9 cellular contexts compared by ENCODE assay signal in the genomic region with DNA sequence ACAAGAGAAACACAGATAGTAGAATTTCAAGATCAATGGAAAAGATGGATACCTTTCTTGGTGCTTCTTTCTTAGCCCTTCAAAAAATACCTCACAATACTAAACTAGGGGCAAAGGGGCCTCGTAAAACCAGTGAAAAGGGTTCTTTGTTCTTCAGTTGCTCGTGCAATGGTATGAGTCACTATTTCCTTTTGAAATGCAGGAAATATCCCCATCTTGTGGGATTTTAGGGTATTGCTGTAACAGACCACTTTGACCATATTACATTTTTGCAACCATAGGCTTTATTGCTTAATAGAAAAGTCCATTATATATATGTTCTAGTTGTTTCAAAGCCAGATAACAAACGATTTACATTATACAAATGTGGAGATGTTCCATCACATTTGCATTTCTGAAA.
A peak's percentile ranks its signal among the peaks of the same experiment; 100 is the strongest.
DNase-seq lines count a peak whose midpoint lies in the region; ATAC-seq, FAIRE-seq and TF ChIP-seq lines count a peak whose summit lies in the region.
"Had no signal": no experiment of that assay in that cellular context is flagged by ENCODE, and none has a peak within 500 bp of the region (broad histone marks: within the 10 kb centered on the region; RNA-seq: fewer than 3 reads in every experiment).

No MANE protein-coding gene starts in this region.

- no peak overlapping the region for H3K27ac Mint-ChIP-seq in activated naive CD8-positive, alpha-beta T cell treated with anti-CD3 and anti-CD28 coated beads, Interleukin-2, amount 50 U/mL, for 24 hours
- no peak overlapping the region for H3K27ac Mint-ChIP-seq in activated naive CD8-positive, alpha-beta T cell treated with anti-CD3 and anti-CD28 coated beads for 36 hours

- H3K9me3 ChIP-seq in kidney (ENCODE audit: control insufficient read depth in 1 of 2, low read length in 2 of 2) = peaks cover 0 to 2% of the 10 kb centered on the region in 2 donors

- H3K9ac ChIP-seq in kidney (ENCODE audit: low read length in 2 of 2) = no peak overlapping the region

- H3K4me1 ChIP-seq in kidney (ENCODE audit: control insufficient read depth in 1 of 2, insufficient read depth in 1 of 2, low read depth in 1 of 2, low read length in 2 of 2) = no peaks in the 10 kb centered on the region

- H3K4me3 ChIP-seq in kidney (ENCODE audit: low read length in 2 of 2) = no peak overlapping the region

- H3K4me1 Mint-ChIP-seq in activated naive CD8-positive, alpha-beta T cell treated with anti-CD3 and anti-CD28 coated beads, Interleukin-2, amount 50 U/mL, for 24 hours = peaks cover 4% of the 10 kb centered on the region
- peaks cover 4% of the 10 kb centered on the region for H3K4me1 Mint-ChIP-seq in activated naive CD8-positive, alpha-beta T cell treated with anti-CD3 and anti-CD28 coated beads for 36 hours

- no peaks in the 10 kb centered on the region for H3K36me3 Mint-ChIP-seq in activated naive CD8-positive, alpha-beta T cell treated with anti-CD3 and anti-CD28 coated beads, Interleukin-2, amount 50 U/mL, for 24 hours (ENCODE audit: low read depth)
- H3K36me3 Mint-ChIP-seq in activated naive CD8-positive, alpha-beta T cell treated with anti-CD3 and anti-CD28 coated beads for 36 hours = no peaks in the 10 kb centered on the region

- TF ChIP-seq CTCF in kidney (IDR thresholded peaks at IDR 0.05; ENCODE audit: borderline replicate concordance, extremely low read depth, insufficient read depth) = no peak

- intact Hi-C loops in kidney (cut with DNase I) = no loop called here

- no peak overlapping the region for H3K4me3 Mint-ChIP-seq in activated naive CD8-positive, alpha-beta T cell treated with anti-CD3 and anti-CD28 coated beads, Interleukin-2, amount 50 U/mL, for 24 hours
- H3K4me3 Mint-ChIP-seq in activated naive CD8-positive, alpha-beta T cell treated with anti-CD3 and anti-CD28 coated beads for 36 hours = no peak overlapping the region

- peak; percentile 28 for ATAC-seq in activated naive CD8-positive, alpha-beta T cell treated with anti-CD3 and anti-CD28 coated beads, Interleukin-2, amount 50 U/mL, for 24 hours
- ATAC-seq in HG03378 (IDR thresholded peaks at IDR 0.05; ENCODE audit: unreplicated experiment) = peak; percentile 64

- no peaks in the 10 kb centered on the region for H3K36me3 ChIP-seq in kidney (ENCODE audit: control insufficient read depth in 1 of 2, insufficient read depth in 2 of 2, low read length in 2 of 2)

- H3K27ac ChIP-seq in kidney (ENCODE audit: low read depth in 2 of 2, low read length in 2 of 2) = no peak overlapping the region

- DNase-seq in activated naive CD8-positive, alpha-beta T cell treated with anti-CD3 and anti-CD28 coated beads, Interleukin-2, amount 50 U/mL, for 24 hours = no peak
- DNase-seq in activated naive CD8-positive, alpha-beta T cell treated with anti-CD3 and anti-CD28 coated beads for 36 hours = no peak
- DNase-seq in SW480 (ENCODE audit: low spot score) (peak; percentile 33), kidney tubule cell (ENCODE audit: low spot score) (peak; percentile 51), kidney (no peak), NCI-H146 (lab: John Stamatoyannopoulos, UW) (no peak), NCI-H1930 (lab: John Stamatoyannopoulos, UW) (no peak)

- peaks cover 12% of the 10 kb centered on the region for H3K27me3 Mint-ChIP-seq in activated naive CD8-positive, alpha-beta T cell treated with anti-CD3 and anti-CD28 coated beads, Interleukin-2, amount 50 U/mL, for 24 hours
- H3K27me3 Mint-ChIP-seq in activated naive CD8-positive, alpha-beta T cell treated with anti-CD3 and anti-CD28 coated beads for 36 hours = no peaks in the 10 kb centered on the region

- FAIRE-seq in kidney (lab: Jason Lieb, UNC) = no peak
- FAIRE-seq: endometrium had no signal

- no peaks in the 10 kb centered on the region for H3K9me3 Mint-ChIP-seq in activated naive CD8-positive, alpha-beta T cell treated with anti-CD3 and anti-CD28 coated beads, Interleukin-2, amount 50 U/mL, for 24 hours
- H3K9me3 Mint-ChIP-seq in activated naive CD8-positive, alpha-beta T cell treated with anti-CD3 and anti-CD28 coated beads for 36 hours = peaks cover 6% of the 10 kb centered on the region

Comparison
In these comparisons a context has a peak if more than half of its experiments do, and no peak if none do; other contexts are left out.
1. DNase-seq: peak in SW480 (single experiment) and kidney tubule cell (single experiment); none in activated naive CD8-positive, alpha-beta T cell treated with anti-CD3 and anti-CD28 coated beads, Interleukin-2, amount 50 U/mL, for 24 hours (single experiment), activated naive CD8-positive, alpha-beta T cell treated with anti-CD3 and anti-CD28 coated beads for 36 hours (single experiment), kidney (single experiment), NCI-H146 (single experiment) and NCI-H1930 (0 of 2).